In the genomic region with DNA sequence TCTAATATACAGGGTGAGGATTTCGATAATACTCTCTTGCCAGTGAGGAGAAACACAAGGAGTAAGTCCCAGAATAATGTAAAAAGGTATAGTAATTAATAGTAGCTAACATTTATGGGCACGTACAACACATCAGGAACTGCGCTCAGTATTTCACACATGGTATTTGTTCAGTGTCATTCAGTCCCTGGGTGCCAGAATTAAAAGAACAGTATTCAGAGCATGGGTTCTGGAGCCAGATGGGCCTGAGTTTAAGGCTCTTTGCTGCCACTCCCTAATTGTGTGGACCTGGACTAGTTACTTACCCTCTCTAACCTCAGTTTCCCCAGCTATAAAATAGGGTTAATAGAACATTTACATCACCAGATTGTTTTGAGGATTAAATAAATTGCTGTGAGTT, we compare ENCODE assay signal across 36 cellular contexts. TPM values are rescaled to one million over a fixed set of nuclear protein-coding genes. Genes with fewer than 3 reads are reported as not detected.
DNase-seq lines count a peak whose midpoint lies in the region; ATAC-seq, FAIRE-seq and TF ChIP-seq lines count a peak whose summit lies in the region.
"Had no signal": no experiment of that assay in that cellular context is flagged by ENCODE, and none has a peak within 500 bp of the region (broad histone marks: within the 10 kb centered on the region; RNA-seq: fewer than 3 reads in every experiment).

No MANE protein-coding gene starts in this region.

- peak overlapping the region; percentile 36 for H3K27ac Mint-ChIP-seq in T-helper 1 cell treated with Interleukin-12 subunit alpha and Interleukin-12 subunit beta and Interleukin-4 antibody, amounts not matched to agents 30 μg/mL and 1 μg/mL, for 36 hours
- peak overlapping the region; percentile 84 for H3K27ac Mint-ChIP-seq in CD8-positive, alpha-beta T cell
- H3K27ac Mint-ChIP-seq in dendritic cell treated with granulocyte-macrophage colony-stimulating factor and Interleukin-4, amounts not matched to agents 40 ng/mL and 50 ng/mL, for 4 days = peak overlapping the region; percentile 50
- H3K27ac Mint-ChIP-seq: endodermal cell, HFFc6 had no signal

- no peaks in the 10 kb centered on the region for H3K27me3 ChIP-seq in CD8-positive, alpha-beta T cell (ENCODE audit: insufficient read depth, low read length)
- H3K27me3 ChIP-seq in pancreas = no peaks in the 10 kb centered on the region
- H3K27me3 ChIP-seq: BLaER1 treated with 17β-estradiol and CSF1 and Interleukin-3, amounts not matched to agents 10 nM and 100 nM; colonic mucosa; esophagus muscularis mucosa; upper lobe of left lung had no signal

- no peaks in the 10 kb centered on the region for H3K9me3 ChIP-seq in CD8-positive, alpha-beta T cell (ENCODE audit: low read length)
- H3K9me3 ChIP-seq in pancreas = no peaks in the 10 kb centered on the region
- H3K9me3 ChIP-seq: BLaER1 treated with 17β-estradiol and CSF1 and Interleukin-3, amounts not matched to agents 10 nM and 100 nM; colonic mucosa; esophagus muscularis mucosa; upper lobe of left lung had no signal

- no peak overlapping the region for H3K4me3 Mint-ChIP-seq in T-helper 1 cell treated with Interleukin-12 subunit alpha and Interleukin-12 subunit beta and Interleukin-4 antibody, amounts not matched to agents 30 μg/mL and 1 μg/mL, for 36 hours
- H3K4me3 Mint-ChIP-seq in CD8-positive, alpha-beta T cell = peak overlapping the region; percentile 26
- H3K4me3 Mint-ChIP-seq in dendritic cell treated with granulocyte-macrophage colony-stimulating factor and Interleukin-4, amounts not matched to agents 40 ng/mL and 50 ng/mL, for 4 days = no peak overlapping the region
- H3K4me3 Mint-ChIP-seq: activated naive CD4-positive, alpha-beta T cell treated with anti-CD3 and anti-CD28 coated beads, Interleukin-2, amount 50 U/mL, for 24 hours; endodermal cell; HFFc6 had no signal

- peaks cover 30% of the 10 kb centered on the region for H3K36me3 Mint-ChIP-seq in T-helper 1 cell treated with Interleukin-12 subunit alpha and Interleukin-12 subunit beta and Interleukin-4 antibody, amounts not matched to agents 30 μg/mL and 1 μg/mL, for 36 hours (ENCODE audit: low read depth)
- peaks cover 50% of the 10 kb centered on the region for H3K36me3 Mint-ChIP-seq in CD8-positive, alpha-beta T cell
- H3K36me3 Mint-ChIP-seq in dendritic cell treated with granulocyte-macrophage colony-stimulating factor and Interleukin-4, amounts not matched to agents 40 ng/mL and 50 ng/mL, for 4 days (ENCODE audit: low read depth) = peaks cover 69% of the 10 kb centered on the region

- no peaks in the 10 kb centered on the region for H3K36me3 ChIP-seq in CD8-positive, alpha-beta T cell (ENCODE audit: insufficient read depth, low read length)
- H3K36me3 ChIP-seq in pancreas = no peaks in the 10 kb centered on the region
- H3K36me3 ChIP-seq: colonic mucosa, upper lobe of left lung, WERI-Rb-1 had no signal

- CTCF ChIA-PET in CD8-positive, alpha-beta T cell (lab: Charles Lee) = interaction anchor here (0.7 to 1.7 kb wide), 5 partner anchors 15 to 134 kb away, joined by 3 to 4 read pairs (median 4); a partner anchor contains a TSS

- no peak for FAIRE-seq in pancreas (lab: Jason Lieb, UNC)
- FAIRE-seq: bronchial epithelial cell, GM18507, H1, kidney had no signal

- H3K27ac ChIP-seq in CD8-positive, alpha-beta T cell (ENCODE audit: low read depth, low read length) = no peak overlapping the region
- H3K27ac ChIP-seq in pancreas = no peak overlapping the region
- H3K27ac ChIP-seq: 22Rv1; BLaER1 treated with 17β-estradiol and CSF1 and Interleukin-3, amounts not matched to agents 10 nM and 100 nM; colonic mucosa; esophagus muscularis mucosa; WERI-Rb-1 had no signal

- no peaks in the 10 kb centered on the region for H3K9me3 Mint-ChIP-seq in T-helper 1 cell treated with Interleukin-12 subunit alpha and Interleukin-12 subunit beta and Interleukin-4 antibody, amounts not matched to agents 30 μg/mL and 1 μg/mL, for 36 hours
- H3K9me3 Mint-ChIP-seq in CD8-positive, alpha-beta T cell = no peaks in the 10 kb centered on the region
- no peaks in the 10 kb centered on the region for H3K9me3 Mint-ChIP-seq in dendritic cell treated with granulocyte-macrophage colony-stimulating factor and Interleukin-4, amounts not matched to agents 40 ng/mL and 50 ng/mL, for 4 days
- H3K9me3 Mint-ChIP-seq: activated naive CD4-positive, alpha-beta T cell treated with anti-CD3 and anti-CD28 coated beads, Interleukin-2, amount 50 U/mL, for 24 hours; endodermal cell; HFFc6 had no signal

- intact Hi-C loops in CD8-positive, alpha-beta T cell (cut with DNase I, micrococcal nuclease) = no loop called here
- intact Hi-C loops in dendritic cell treated with granulocyte-macrophage colony-stimulating factor and Interleukin-4, amounts not matched to agents 40 ng/mL and 50 ng/mL, for 4 days (cut with micrococcal nuclease) = no loop called here
- intact Hi-C loops in pancreas (cut with DNase I) = no loop called here

- H3K4me1 ChIP-seq in CD8-positive, alpha-beta T cell (ENCODE audit: insufficient read depth, low read length) = peaks cover 26% of the 10 kb centered on the region
- H3K4me1 ChIP-seq in pancreas = peaks cover 0 to 14% (median 5%) of the 10 kb centered on the region in 3 donors
- H3K4me1 ChIP-seq: colonic mucosa had no signal

- WGBS in pancreas, 2 donors = 40 to 51% methylated on average over 3 of the region's 3 CpGs

- no peak for ATAC-seq in CD8-positive, alpha-beta T cell
- peak; percentile 42 to 69 (median 58) for ATAC-seq in pancreas
- no peak for ATAC-seq in HG02970 (IDR thresholded peaks at IDR 0.05; ENCODE audit: low FRiP score, unreplicated experiment)
- no peak for ATAC-seq in GM21390 (IDR thresholded peaks at IDR 0.05; ENCODE audit: unreplicated experiment)
- ATAC-seq: left ventricle myocardium superior, Panc1, SK-N-SH treated with all-trans-retinoic acid at 6 μM for 48 hours had no signal

- H3K27me3 Mint-ChIP-seq in T-helper 1 cell treated with Interleukin-12 subunit alpha and Interleukin-12 subunit beta and Interleukin-4 antibody, amounts not matched to agents 30 μg/mL and 1 μg/mL, for 36 hours (ENCODE audit: low read depth) = no peaks in the 10 kb centered on the region
- H3K27me3 Mint-ChIP-seq in CD8-positive, alpha-beta T cell (ENCODE audit: low read depth) = no peaks in the 10 kb centered on the region
- H3K27me3 Mint-ChIP-seq in dendritic cell treated with granulocyte-macrophage colony-stimulating factor and Interleukin-4, amounts not matched to agents 40 ng/mL and 50 ng/mL, for 4 days = no peaks in the 10 kb centered on the region
- H3K27me3 Mint-ChIP-seq: activated naive CD4-positive, alpha-beta T cell treated with anti-CD3 and anti-CD28 coated beads, Interleukin-2, amount 50 U/mL, for 24 hours had no signal

- peaks cover 42% of the 10 kb centered on the region for H3K4me1 Mint-ChIP-seq in T-helper 1 cell treated with Interleukin-12 subunit alpha and Interleukin-12 subunit beta and Interleukin-4 antibody, amounts not matched to agents 30 μg/mL and 1 μg/mL, for 36 hours (ENCODE audit: low read depth)
- peaks cover 71% of the 10 kb centered on the region for H3K4me1 Mint-ChIP-seq in CD8-positive, alpha-beta T cell (ENCODE audit: low read depth)
- H3K4me1 Mint-ChIP-seq in dendritic cell treated with granulocyte-macrophage colony-stimulating factor and Interleukin-4, amounts not matched to agents 40 ng/mL and 50 ng/mL, for 4 days (ENCODE audit: low read depth) = peaks cover 52% of the 10 kb centered on the region
- H3K4me1 Mint-ChIP-seq: endodermal cell had no signal

- POLR2A ChIA-PET in CD8-positive, alpha-beta T cell (lab: Charles Lee) = interaction anchor here (0.9 to 1.3 kb wide), 3 partner anchors 13 to 37 kb away, joined by 3 to 6 read pairs (median 3); a partner anchor contains a TSS

- TF ChIP-seq CTCF in CD8-positive, alpha-beta T cell (IDR thresholded peaks at IDR 0.05) = no peak
- TF ChIP-seq CTCF in pancreas (IDR thresholded peaks at IDR 0.05) = no peak

- DNase-seq in T-helper 1 cell (no peak), pancreas (no peak), glomerular visceral epithelial cell (ENCODE audit: extremely low spot score) (no peak)
- no peak for DNase-seq in CD8-positive, alpha-beta T cell
- DNase-seq: activated CD4-positive, alpha-beta T cell treated with anti-CD3 and anti-CD28 coated beads for 48 hours; aorta; colonic mucosa; EL; endodermal cell; foreskin fibroblast; HFFc6; Kasumi-1; kidney; left ventricle myocardium superior; NCI-H146; NCI-H345; NCI-H69; occipital lobe; Right ventricle myocardium superior; stimulated activated CD4-positive, alpha-beta T cell treated with anti-CD3 and anti-CD28 coated beads, Interleukin-4, amount 100 ng/mL, for 24 hours; T-helper 9 cell; upper lobe of left lung; WERI-Rb-1 had no signal

- no peak overlapping the region for H3K4me3 ChIP-seq in CD8-positive, alpha-beta T cell (ENCODE audit: low read depth, low read length)
- no peak overlapping the region for H3K4me3 ChIP-seq in pancreas
- H3K4me3 ChIP-seq: BLaER1 treated with 17β-estradiol and CSF1 and Interleukin-3, amounts not matched to agents 10 nM and 100 nM; colonic mucosa; esophagus muscularis mucosa; upper lobe of left lung had no signal

RNA-seq across cellular contexts. Expression of a gene that starts 16.3 kb away (rescaled TPM):
- total RNA-seq in CD8-positive, alpha-beta T cell = 10 to 100 TPM; 29.1 to 30.3 TPM
- total RNA-seq in pancreas = 10 to 100 TPM in 5 of 6 donors, 1 to 10 TPM in 1; 10.0 to 29.0 (median 13.5) TPM
- 10 to 100 TPM; 12.3 to 12.7 TPM for polyA plus RNA-seq in pancreas

RNA-seq across cellular contexts. Expression of a gene that starts 16.7 kb away (rescaled TPM):
- 10 to 100 TPM; 35.8 to 37.2 TPM for total RNA-seq in CD8-positive, alpha-beta T cell
- total RNA-seq in pancreas = 10 to 100 TPM; 16.8 to 29.8 (median 24.6) TPM
- 10 to 100 TPM; 58.7 to 76.1 TPM for polyA plus RNA-seq in pancreas

Comparison
In these comparisons a context has a peak if more than half of its experiments do, and no peak if none do; other contexts are left out.
1. ATAC-seq: peak in pancreas (4 of 4); none in CD8-positive, alpha-beta T cell (single experiment), HG02970 (single experiment) and GM21390 (single experiment).
2. Peak in every context shown above with its lines, with median percentiles within 50 percentile points of each other: H3K27ac Mint-ChIP-seq.